Comparison of ENCODE assay signal across 10 cellular contexts in the genomic region with DNA sequence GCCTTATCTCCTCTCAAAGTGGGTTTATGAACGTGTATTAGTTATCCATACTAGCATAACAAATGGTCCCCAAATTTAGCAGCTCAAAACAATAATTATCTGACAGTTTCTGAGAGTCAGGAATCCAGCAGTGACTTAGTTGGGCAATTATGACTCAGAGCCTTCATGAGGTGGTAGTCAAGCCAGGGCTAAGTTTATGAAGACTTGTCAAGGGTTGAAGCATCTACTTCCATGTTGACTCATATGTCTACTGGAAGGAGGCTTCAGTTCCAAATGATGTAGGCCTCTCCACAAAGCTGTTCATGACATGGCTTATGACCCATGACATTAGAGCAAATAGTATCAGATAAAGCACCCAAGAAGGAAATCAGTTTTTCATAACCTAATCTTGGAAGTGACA.
A peak's percentile ranks its signal among the peaks of the same experiment; 100 is the strongest.
DNase-seq lines count a peak whose midpoint lies in the region; ATAC-seq and TF ChIP-seq lines count a peak whose summit lies in the region.
"Had no signal": no experiment of that assay in that cellular context is flagged by ENCODE, and none has a peak within 500 bp of the region (broad histone marks: within the 10 kb centered on the region; RNA-seq: fewer than 3 reads in every experiment).

No MANE protein-coding gene starts in this region.

- H3K4me1 ChIP-seq in transverse colon (no peaks in the 10 kb centered on the region), Caco-2 (no peaks in the 10 kb centered on the region)
- H3K4me1 ChIP-seq: prostate gland had no signal

- H3K27me3 ChIP-seq in transverse colon (no peaks in the 10 kb centered on the region), Caco-2 (replicated peaks; ENCODE audit: control insufficient read depth, insufficient read depth, low read length) (no peaks in the 10 kb centered on the region)

- H3K36me3 Mint-ChIP-seq in Caco-2 (ENCODE audit: insufficient read depth, unreplicated experiment): peaks cover 6% of the 10 kb centered on the region

- no peak for TF ChIP-seq EP300 in transverse colon (IDR thresholded peaks at IDR 0.05; ENCODE audit: low read depth)

- no TSS peak for BruUV-seq in Caco-2 (replicated peaks; lab: Mats Ljungman, UMichigan)

- in situ Hi-C loops in transverse colon (cut with MboI; ENCODE audit: low pct_ligation_motif_present in 1 of 4, low pct_unique_long_range_greater_than_20kb in 1 of 4, low sequenced_read_pairs in 3 of 4): no loop called here

- H3K27me3 Mint-ChIP-seq in Caco-2 (ENCODE audit: insufficient read depth, unreplicated experiment): no peaks in the 10 kb centered on the region

- no peaks in the 10 kb centered on the region for H3K9me3 ChIP-seq in transverse colon
- no peaks in the 10 kb centered on the region for H3K9me3 ChIP-seq in Caco-2
- H3K9me3 ChIP-seq: prostate gland had no signal

- H3K9me3 Mint-ChIP-seq in Caco-2 (ENCODE audit: unreplicated experiment): peaks cover 9% of the 10 kb centered on the region

- 67 to 72% methylated on average over 1 of the region's 1 CpG for WGBS in transverse colon (ENCODE audit: low coverage in 1 of 2), 2 donors

- H3K4me3 ChIP-seq in transverse colon: no peak overlapping the region
- H3K4me3 ChIP-seq in Caco-2 (ENCODE audit: low read depth, low read length): no peak overlapping the region
- H3K4me3 ChIP-seq: prostate gland had no signal

- no peaks in the 10 kb centered on the region for H3K4me1 Mint-ChIP-seq in Caco-2 (ENCODE audit: low read depth, unreplicated experiment)

- CTCF ChIA-PET in Caco-2 (lab: Charles Lee): no interaction called here

- DNase-seq in A172 (ENCODE audit: low spot score) (peak; percentile 23), SIG-M5 (lab: John Stamatoyannopoulos, UW) (peak; percentile 18), NCI-H1092 (lab: John Stamatoyannopoulos, UW) (no peak), transverse colon (no peak), Caco-2 (no peak), NCI-H1930 (lab: John Stamatoyannopoulos, UW) (no peak)

- TF ChIP-seq POLR2A in transverse colon (IDR thresholded peaks at IDR 0.05): no peak

- H3K36me3 ChIP-seq in transverse colon: no peaks in the 10 kb centered on the region
- H3K36me3 ChIP-seq in Caco-2 (ENCODE audit: control insufficient read depth, insufficient read depth, low read length): no peaks in the 10 kb centered on the region
- H3K36me3 ChIP-seq: prostate gland had no signal

- no peak overlapping the region for H3K27ac ChIP-seq in transverse colon
- H3K27ac ChIP-seq: KMS-11, prostate gland had no signal

- intact Hi-C loops in transverse colon (cut with DNase I; ENCODE audit: low total_unique reads): no loop called here
- intact Hi-C loops in Caco-2 (cut with micrococcal nuclease; ENCODE audit: unreplicated experiment): no loop called here

- peak; percentile 83 for ATAC-seq in GM18861 (IDR thresholded peaks at IDR 0.05; ENCODE audit: unreplicated experiment)
- peak; percentile 93 for ATAC-seq in HG02973 (IDR thresholded peaks at IDR 0.05; ENCODE audit: unreplicated experiment)

- no peak overlapping the region for H3K27ac Mint-ChIP-seq in Caco-2 (ENCODE audit: unreplicated experiment)

- POLR2A ChIA-PET in Caco-2 (lab: Charles Lee): no interaction called here

- H3K4me3 Mint-ChIP-seq in Caco-2 (ENCODE audit: unreplicated experiment): no peak overlapping the region

- TF ChIP-seq CTCF in transverse colon (IDR thresholded peaks at IDR 0.05): no peak
- TF ChIP-seq CTCF in Caco-2 (IDR thresholded peaks at IDR 0.05; ENCODE audit: insufficient read depth in 1 of 2, low read depth in 1 of 2, low read length in 1 of 2, severe bottlenecking in 1 of 2, unreplicated experiment in 1 of 2): no peak

Comparison
In these comparisons a context has a peak if more than half of its experiments do, and no peak if none do; other contexts are left out.
1. DNase-seq: peak in A172 (single experiment) and SIG-M5 (single experiment); none in NCI-H1092 (single experiment), transverse colon (single experiment), Caco-2 (0 of 2) and NCI-H1930 (0 of 2).